ENCODE assay signal across 13 cellular contexts in genomic region chr15:52728899-52729298, GRCh38. TPM values are rescaled to one million over a fixed set of nuclear protein-coding genes. Genes with fewer than 3 reads are reported as not detected.
DNase-seq lines count a peak whose midpoint lies in the region; FAIRE-seq and TF ChIP-seq lines count a peak whose summit lies in the region.
"Had no signal": no experiment of that assay in that cellular context is flagged by ENCODE, and none has a peak within 500 bp of the region (broad histone marks: within the 10 kb centered on the region; RNA-seq: fewer than 3 reads in every experiment).

No MANE protein-coding gene starts in this region.

- no peaks in the 10 kb centered on the region for H3K9me3 ChIP-seq in AG04450 (ENCODE audit: control insufficient read depth, insufficient read depth, low read length)
- H3K9me3 ChIP-seq in SK-N-SH: no peaks in the 10 kb centered on the region
- H3K9me3 ChIP-seq: prostate gland had no signal

- H3K27ac ChIP-seq in AG04450 (ENCODE audit: low read depth, low read length): no peak overlapping the region
- H3K27ac ChIP-seq in SK-N-SH (ENCODE audit: low read depth in 2 of 2, low read length in 1 of 2): peak overlapping the region; percentile 25 to 31; a peak in 2 of 4 replicates
- H3K27ac ChIP-seq: C4-2B, prostate gland had no signal

- no peak overlapping the region for H2AFZ ChIP-seq in SK-N-SH (ENCODE audit: low read depth)

- no peak for TF ChIP-seq POLR2A in H54 (IDR thresholded peaks at IDR 0.05; ENCODE audit: low read depth, low read length)

- POLR2A ChIA-PET in AG04450 (lab: Yijun Ruan, JAX): no interaction called here
- POLR2A ChIA-PET in SK-N-SH (lab: Yijun Ruan, JAX): no interaction called here

- peaks cover 2% of the 10 kb centered on the region for H3F3A ChIP-seq in SK-N-SH (replicated peaks; ENCODE audit: insufficient read depth)

- peaks cover 4 to 18% of the 10 kb centered on the region in 2 experiments for H3K4me1 ChIP-seq in SK-N-SH (ENCODE audit: control insufficient read depth in 1 of 2, insufficient read depth in 2 of 2, low read depth in 1 of 2, low read length in 1 of 2)
- H3K4me1 ChIP-seq: prostate gland had no signal

- FAIRE-seq in H54 (lab: Jason Lieb, UNC): no peak

- DNase-seq in AG04450 (ENCODE audit: low read depth, low spot score): peak; percentile 7
- peak; percentile 5 for DNase-seq in H54 (ENCODE audit: insufficient read length, low spot score)
- DNase-seq in SK-N-SH: peak; percentile 5
- peak; percentile 56 for DNase-seq in fibroblast of peridontal ligament (ENCODE audit: extremely low read depth)
- no peak for DNase-seq in cerebellar nuclear complex (lab: John Stamatoyannopoulos, UW)
- no peak for DNase-seq in activated CD4-positive, alpha-beta T cell treated with anti-CD3 and anti-CD28 coated beads, Interleukin-2, amount 50 U/mL, for 48 hours
- DNase-seq in activated effector memory CD4-positive, alpha-beta T cell treated with anti-CD3 and anti-CD28 coated beads, Interleukin-2, amount 50 U/mL, for 16 hours: no peak
- DNase-seq in NCI-H526 (lab: John Stamatoyannopoulos, UW): no peak
- DNase-seq: erythroblast; stimulated activated CD4-positive, alpha-beta T cell treated with anti-CD3 and anti-CD28 coated beads, Interleukin-2, amount 100 ng/mL, for 48 hours; stimulated activated naive CD4-positive, alpha-beta T cell treated with Interleukin-2 at 50 U/mL for 16 hours had no signal

- H3K36me3 ChIP-seq in SK-N-SH (replicated peaks in 1 of 2; ENCODE audit: control insufficient read depth in 1 of 2, insufficient read depth in 2 of 2, low read length in 1 of 2): no peaks in the 10 kb centered on the region
- H3K36me3 ChIP-seq: prostate gland had no signal

- no peaks in the 10 kb centered on the region for H3K9me2 ChIP-seq in SK-N-SH

- TF ChIP-seq EP300 in SK-N-SH (IDR thresholded peaks at IDR 0.05; ENCODE audit: borderline replicate concordance in 1 of 2, low read depth in 1 of 2, low read length in 1 of 2): no peak

- CTCF ChIA-PET in AG04450 (lab: Charles Lee): interaction anchor here (0.6 kb wide), 1 partner anchor 163 kb away, joined by 3 read pairs; no protein-coding TSS in a partner anchor
- CTCF ChIA-PET in SK-N-SH (lab: Yijun Ruan, JAX): interaction anchor here (0.6 to 1.7 kb wide), 4 partner anchors 18 to 608 kb away, joined by 3 to 5 read pairs (median 3); no protein-coding TSS in a partner anchor

- H3K27me3 ChIP-seq in AG04450 (ENCODE audit: control insufficient read depth, insufficient read depth, low read length) (no peaks in the 10 kb centered on the region), SK-N-SH (ENCODE audit: insufficient read depth) (no peaks in the 10 kb centered on the region)

- peak overlapping the region; percentile 48 for H3K4me2 ChIP-seq in SK-N-SH

- H3K79me2 ChIP-seq in SK-N-SH (ENCODE audit: insufficient read depth): no peaks in the 10 kb centered on the region

- no peak overlapping the region for H3K9ac ChIP-seq in SK-N-SH

- no peak for TF ChIP-seq RAD21 in SK-N-SH (IDR thresholded peaks at IDR 0.05; ENCODE audit: low read length)

- H4K20me1 ChIP-seq in SK-N-SH (ENCODE audit: insufficient read depth): no peaks in the 10 kb centered on the region

- H3K4me3 ChIP-seq in AG04450 (ENCODE audit: low read depth, low read length) (no peak overlapping the region), SK-N-SH (ENCODE audit: low read depth in 2 of 2, low read length in 1 of 2) (no peak overlapping the region)
- H3K4me3 ChIP-seq: prostate gland had no signal

- no peak for TF ChIP-seq CTCF in AG04450 (IDR thresholded peaks at IDR 0.05; ENCODE audit: low read depth, low read length)
- TF ChIP-seq CTCF in SK-N-SH (IDR thresholded peaks at IDR 0.05): no peak

- 14% methylated on average over 2 of the region's 2 CpGs for WGBS in SK-N-SH (ENCODE audit: low lambda C conversion rate)

TF ChIP-seq in SK-N-SH, 30 proteins besides CTCF, POLR2A, EP300 and RAD21:
- TF ChIP-seq MAX (IDR thresholded peaks at IDR 0.05; ENCODE audit: low read depth) (no peak), RXRA (IDR thresholded peaks at IDR 0.05; ENCODE audit: borderline replicate concordance, low read depth) (no peak), SMC3 (IDR thresholded peaks at IDR 0.05; ENCODE audit: low read depth, low read length) (no peak), FOSL2 (IDR thresholded peaks at IDR 0.05; ENCODE audit: borderline replicate concordance, low read depth) (peak; percentile 76), MEF2A (IDR thresholded peaks at IDR 0.05; ENCODE audit: borderline replicate concordance, low read depth) (0 out of 2 replicates have a peak, but pooled peaks have one; percentile 40), ELF1 (IDR thresholded peaks at IDR 0.05) (no peak), YY1 (IDR thresholded peaks at IDR 0.05; ENCODE audit: low read depth) (no peak), USF1 (IDR thresholded peaks at IDR 0.05; ENCODE audit: borderline replicate concordance, low read depth) (no peak), RCOR1 (IDR thresholded peaks at IDR 0.05; ENCODE audit: low read length) (0 out of 2 replicates have a peak, but pooled peaks have one; percentile 25), TCF12 (IDR thresholded peaks at IDR 0.05) (peak; percentile 91), NFIC (IDR thresholded peaks at IDR 0.05; ENCODE audit: borderline replicate concordance) (no peak), JUND (IDR thresholded peaks at IDR 0.05) (peak; percentile 71), POLR2AphosphoS5 (IDR thresholded peaks at IDR 0.05; ENCODE audit: low read depth, low read length) (peak; percentile 49; the same call in 1 of the 2 replicates), ZBTB33 (IDR thresholded peaks at IDR 0.05; ENCODE audit: borderline replicate concordance, low read depth) (no peak), GATA2 (CRISPR knock-in tag; IDR thresholded peaks at IDR 0.05) (no peak)
- TF ChIP-seq, protein P1, sequence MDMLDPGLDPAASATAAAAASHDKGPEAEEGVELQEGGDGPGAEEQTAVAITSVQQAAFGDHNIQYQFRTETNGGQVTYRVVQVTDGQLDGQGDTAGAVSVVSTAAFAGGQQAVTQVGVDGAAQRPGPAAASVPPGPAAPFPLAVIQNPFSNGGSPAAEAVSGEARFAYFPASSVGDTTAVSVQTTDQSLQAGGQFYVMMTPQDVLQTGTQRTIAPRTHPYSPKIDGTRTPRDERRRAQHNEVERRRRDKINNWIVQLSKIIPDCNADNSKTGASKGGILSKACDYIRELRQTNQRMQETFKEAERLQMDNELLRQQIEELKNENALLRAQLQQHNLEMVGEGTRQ (IDR thresholded peaks at IDR 0.05; ENCODE audit: borderline replicate concordance, low read depth, low read length): no peak
- TF ChIP-seq, protein P2, sequence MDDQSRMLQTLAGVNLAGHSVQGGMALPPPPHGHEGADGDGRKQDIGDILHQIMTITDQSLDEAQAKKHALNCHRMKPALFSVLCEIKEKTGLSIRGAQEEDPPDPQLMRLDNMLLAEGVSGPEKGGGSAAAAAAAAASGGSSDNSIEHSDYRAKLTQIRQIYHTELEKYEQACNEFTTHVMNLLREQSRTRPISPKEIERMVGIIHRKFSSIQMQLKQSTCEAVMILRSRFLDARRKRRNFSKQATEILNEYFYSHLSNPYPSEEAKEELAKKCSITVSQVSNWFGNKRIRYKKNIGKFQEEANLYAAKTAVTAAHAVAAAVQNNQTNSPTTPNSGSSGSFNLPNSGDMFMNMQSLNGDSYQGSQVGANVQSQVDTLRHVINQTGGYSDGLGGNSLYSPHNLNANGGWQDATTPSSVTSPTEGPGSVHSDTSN (IDR thresholded peaks at IDR 0.05): peak; percentile 27; the same call in 1 of the 2 replicates

RNA-seq across cellular contexts. Expression of gene ATOSA, which starts 49.7 kb away (rescaled TPM):
- polyA plus RNA-seq in AG04450 (2011; rRNA removed) (20.9 and 23.9 TPM in 2 replicates), SK-N-SH (2012; rRNA removed) (7.4 and 10.9 TPM in 2 replicates)
- 21.7 and 29.1 TPM in 2 replicates for polyA minus RNA-seq in AG04450 (2011; rRNA and poly(A)+ RNA removed)
- polyA plus RNA-seq in SK-N-SH (2012; cell fraction: cytosol; rRNA removed): 8.2 and 9.2 TPM in 2 replicates
- polyA plus RNA-seq in SK-N-SH (2012; cell fraction: nucleus; rRNA removed): 23.1 and 33.3 TPM in 2 replicates

Comparison
In these comparisons a context has a peak if more than half of its experiments do, and no peak if none do; other contexts are left out.
1. DNase-seq: peak in AG04450 (single experiment), H54 (single experiment), SK-N-SH (single experiment) and fibroblast of peridontal ligament (single experiment); none in cerebellar nuclear complex (0 of 2), activated CD4-positive, alpha-beta T cell treated with anti-CD3 and anti-CD28 coated beads, Interleukin-2, amount 50 U/mL, for 48 hours (0 of 2), activated effector memory CD4-positive, alpha-beta T cell treated with anti-CD3 and anti-CD28 coated beads, Interleukin-2, amount 50 U/mL, for 16 hours (single experiment) and NCI-H526 (0 of 2).